1 cellular context compared by ENCODE assay signal in the genomic region with DNA sequence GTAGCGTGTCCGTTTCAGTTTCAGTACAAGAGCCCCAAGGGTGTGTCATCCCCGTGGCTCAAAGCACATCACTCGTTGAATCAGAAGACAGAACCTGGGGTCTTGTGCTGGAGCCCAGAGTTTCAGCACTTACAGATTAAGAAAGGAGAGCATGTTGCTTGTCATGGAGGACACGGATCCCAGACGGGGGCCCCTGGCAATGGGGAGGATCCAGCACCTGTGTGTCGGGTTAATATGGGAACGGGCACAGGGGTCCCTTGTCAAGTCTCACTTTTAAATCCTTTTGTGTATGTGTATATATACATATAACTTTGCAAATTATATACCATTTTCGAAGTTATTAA.
TF ChIP-seq lines count a peak whose summit lies in the region.

No MANE protein-coding gene starts in this region.

TF ChIP-seq in IMR-90, 13 proteins besides CTCF, POLR2A, EP300 and RAD21:
- TF ChIP-seq MXI1 (IDR thresholded peaks at IDR 0.05; ENCODE audit: borderline replicate concordance, low read depth, low read length) (no peak), BHLHE40 (IDR thresholded peaks at IDR 0.05; ENCODE audit: low read depth, low read length) (no peak), SMC3 (IDR thresholded peaks at IDR 0.05; ENCODE audit: low read depth, low read length) (no peak), MAZ (IDR thresholded peaks at IDR 0.05; ENCODE audit: borderline replicate concordance, low read depth, low read length) (no peak), NFE2L2 (IDR thresholded peaks at IDR 0.05; ENCODE audit: low read depth, low read length) (no peak), CEBPB (IDR thresholded peaks at IDR 0.05; ENCODE audit: low read depth, low read length) (no peak), CHD1 (IDR thresholded peaks at IDR 0.05; ENCODE audit: low read depth, low read length) (no peak), MAFK (IDR thresholded peaks at IDR 0.05; ENCODE audit: low read depth, low read length) (no peak), RCOR1 (IDR thresholded peaks at IDR 0.05; ENCODE audit: insufficient replicate concordance, low read length) (no peak), FOS (IDR thresholded peaks at IDR 0.05; ENCODE audit: low read depth, low read length) (no peak)
- TF ChIP-seq, protein P1, sequence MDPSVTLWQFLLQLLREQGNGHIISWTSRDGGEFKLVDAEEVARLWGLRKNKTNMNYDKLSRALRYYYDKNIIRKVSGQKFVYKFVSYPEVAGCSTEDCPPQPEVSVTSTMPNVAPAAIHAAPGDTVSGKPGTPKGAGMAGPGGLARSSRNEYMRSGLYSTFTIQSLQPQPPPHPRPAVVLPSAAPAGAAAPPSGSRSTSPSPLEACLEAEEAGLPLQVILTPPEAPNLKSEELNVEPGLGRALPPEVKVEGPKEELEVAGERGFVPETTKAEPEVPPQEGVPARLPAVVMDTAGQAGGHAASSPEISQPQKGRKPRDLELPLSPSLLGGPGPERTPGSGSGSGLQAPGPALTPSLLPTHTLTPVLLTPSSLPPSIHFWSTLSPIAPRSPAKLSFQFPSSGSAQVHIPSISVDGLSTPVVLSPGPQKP (IDR thresholded peaks at IDR 0.05; ENCODE audit: borderline replicate concordance, low read depth, low read length): no peak
TF ChIP-seq in IMR-90: peak in this region for 0.
